In genomic region chr16:28495795-28496749, GRCh38 we compare ENCODE assay signal across 13 cellular contexts. TPM values are rescaled to one million over a fixed set of nuclear protein-coding genes. Genes with fewer than 3 reads are reported as not detected.
DNase-seq lines count a peak whose midpoint lies in the region; ATAC-seq and TF ChIP-seq lines count a peak whose summit lies in the region.
"Had no signal": no experiment of that assay in that cellular context is flagged by ENCODE, and none has a peak within 500 bp of the region (broad histone marks: within the 10 kb centered on the region; RNA-seq: fewer than 3 reads in every experiment).

No MANE protein-coding gene starts in this region.

- H3K4me1 ChIP-seq in mucosa of descending colon (ENCODE audit: low read depth) = peaks cover 27% of the 10 kb centered on the region
- H3K4me1 ChIP-seq in upper lobe of left lung = peaks cover 6 to 30% (median 17%) of the 10 kb centered on the region in 4 donors
- H3K4me1 ChIP-seq: ascending aorta had no signal

- peak overlapping the region; percentile 100 for H3K27ac Mint-ChIP-seq in activated naive CD4-positive, alpha-beta T cell treated with anti-CD3 and anti-CD28 coated beads, Interleukin-2, amount 10 ng/mL, durations not matched to agents 7 days and 5 days
- H3K27ac Mint-ChIP-seq in activated T-helper 2 cell treated with anti-CD3 and anti-CD28 coated beads, Interferon-gamma antibody, Interleukin-2, Interleukin-4, amounts not matched to agents 10 μg/mL and 5 μg/mL and 100 μg/mL, durations not matched to agents 14 hours and 24 hours and 36 hours = peak overlapping the region; percentile 99

- CTCF ChIA-PET in activated naive CD4-positive, alpha-beta T cell treated with anti-CD3 and anti-CD28 coated beads, Interleukin-2, amount 10 ng/mL, durations not matched to agents 7 days and 5 days (lab: Charles Lee) = interaction anchor here (1.3 kb wide), 1 partner anchor 7 kb away, joined by 3 read pairs; no protein-coding TSS in a partner anchor

- DNase-seq in activated naive CD4-positive, alpha-beta T cell treated with anti-CD3 and anti-CD28 coated beads, Interleukin-2, amount 10 ng/mL, durations not matched to agents 7 days and 5 days = no peak
- no peak for DNase-seq in activated naive CD4-positive, alpha-beta T cell (lab: John Stamatoyannopoulos, UW)
- no peak for DNase-seq in activated T-helper 2 cell treated with anti-CD3 and anti-CD28 coated beads, Interferon-gamma antibody, Interleukin-2, Interleukin-4, amounts not matched to agents 10 μg/mL and 5 μg/mL and 100 μg/mL, durations not matched to agents 14 hours and 24 hours and 36 hours (ENCODE audit: low spot score)
- peak in 1 of 3 donors; percentile 62 for DNase-seq in mucosa of descending colon
- no peak for DNase-seq in upper lobe of left lung
- DNase-seq in kidney glomerular epithelial cell (lab: John Stamatoyannopoulos, UW) = no peak
- DNase-seq in NCI-H2107 treated with DMSO at 0.1 percent for 48 hours (lab: John Stamatoyannopoulos, UW; ENCODE audit: unreplicated experiment) = no peak
- DNase-seq: DMS79, left cardiac atrium, ovary had no signal

- no peaks in the 10 kb centered on the region for H3K9me3 ChIP-seq in mucosa of descending colon
- H3K9me3 ChIP-seq in upper lobe of left lung = no peaks in the 10 kb centered on the region
- H3K9me3 ChIP-seq: ascending aorta, ovary had no signal

- no peak overlapping the region for H3K4me3 ChIP-seq in mucosa of descending colon
- H3K4me3 ChIP-seq in upper lobe of left lung = peak overlapping the region in 3 of 4 donors; percentile 22 to 51 (median 34)
- H3K4me3 ChIP-seq: ovary had no signal

- H3K9me3 Mint-ChIP-seq in activated naive CD4-positive, alpha-beta T cell treated with anti-CD3 and anti-CD28 coated beads, Interleukin-2, amount 10 ng/mL, durations not matched to agents 7 days and 5 days = no peaks in the 10 kb centered on the region
- H3K9me3 Mint-ChIP-seq in activated T-helper 2 cell treated with anti-CD3 and anti-CD28 coated beads, Interferon-gamma antibody, Interleukin-2, Interleukin-4, amounts not matched to agents 10 μg/mL and 5 μg/mL and 100 μg/mL, durations not matched to agents 14 hours and 24 hours and 36 hours = no peaks in the 10 kb centered on the region

- H3K36me3 Mint-ChIP-seq in activated naive CD4-positive, alpha-beta T cell treated with anti-CD3 and anti-CD28 coated beads, Interleukin-2, amount 10 ng/mL, durations not matched to agents 7 days and 5 days = peaks cover 42% of the 10 kb centered on the region
- peaks cover 25% of the 10 kb centered on the region for H3K36me3 Mint-ChIP-seq in activated T-helper 2 cell treated with anti-CD3 and anti-CD28 coated beads, Interferon-gamma antibody, Interleukin-2, Interleukin-4, amounts not matched to agents 10 μg/mL and 5 μg/mL and 100 μg/mL, durations not matched to agents 14 hours and 24 hours and 36 hours (ENCODE audit: low read depth)

- H3K4me3 Mint-ChIP-seq in activated naive CD4-positive, alpha-beta T cell treated with anti-CD3 and anti-CD28 coated beads, Interleukin-2, amount 10 ng/mL, durations not matched to agents 7 days and 5 days = peak overlapping the region; percentile 91
- peak overlapping the region; percentile 76 for H3K4me3 Mint-ChIP-seq in activated T-helper 2 cell treated with anti-CD3 and anti-CD28 coated beads, Interferon-gamma antibody, Interleukin-2, Interleukin-4, amounts not matched to agents 10 μg/mL and 5 μg/mL and 100 μg/mL, durations not matched to agents 14 hours and 24 hours and 36 hours (ENCODE audit: low read depth)

- intact Hi-C loops in activated T-helper 2 cell treated with anti-CD3 and anti-CD28 coated beads, Interferon-gamma antibody, Interleukin-2, Interleukin-4, amounts not matched to agents 10 μg/mL and 5 μg/mL and 100 μg/mL, durations not matched to agents 14 hours and 24 hours and 36 hours (cut with micrococcal nuclease) = no loop called here
- intact Hi-C loops in mucosa of descending colon (cut with DNase I, micrococcal nuclease) = no loop called here

- H3K27me3 ChIP-seq in upper lobe of left lung = no peaks in the 10 kb centered on the region
- H3K27me3 ChIP-seq: ascending aorta, ovary had no signal

- H3K27me3 Mint-ChIP-seq in activated naive CD4-positive, alpha-beta T cell treated with anti-CD3 and anti-CD28 coated beads, Interleukin-2, amount 10 ng/mL, durations not matched to agents 7 days and 5 days = peaks cover 3% of the 10 kb centered on the region
- H3K27me3 Mint-ChIP-seq in activated T-helper 2 cell treated with anti-CD3 and anti-CD28 coated beads, Interferon-gamma antibody, Interleukin-2, Interleukin-4, amounts not matched to agents 10 μg/mL and 5 μg/mL and 100 μg/mL, durations not matched to agents 14 hours and 24 hours and 36 hours (ENCODE audit: low read depth) = no peaks in the 10 kb centered on the region

- no peak for TF ChIP-seq CTCF in mucosa of descending colon (IDR thresholded peaks at IDR 0.05)
- TF ChIP-seq CTCF in upper lobe of left lung (IDR thresholded peaks at IDR 0.05) = no peak

- H3K27ac ChIP-seq in upper lobe of left lung = peak overlapping the region in 3 of 4 donors; percentile 84 to 98 (median 93)
- H3K27ac ChIP-seq: ascending aorta, ovary had no signal

- TF ChIP-seq POLR2A in upper lobe of left lung (IDR thresholded peaks at IDR 0.05) = no peak

- 86 to 92% methylated on average over 20 of the region's 20 CpGs for WGBS in upper lobe of left lung, 2 donors

- peaks cover 68% of the 10 kb centered on the region for H3K4me1 Mint-ChIP-seq in activated naive CD4-positive, alpha-beta T cell treated with anti-CD3 and anti-CD28 coated beads, Interleukin-2, amount 10 ng/mL, durations not matched to agents 7 days and 5 days
- H3K4me1 Mint-ChIP-seq in activated T-helper 2 cell treated with anti-CD3 and anti-CD28 coated beads, Interferon-gamma antibody, Interleukin-2, Interleukin-4, amounts not matched to agents 10 μg/mL and 5 μg/mL and 100 μg/mL, durations not matched to agents 14 hours and 24 hours and 36 hours (ENCODE audit: low read depth) = peaks cover 37% of the 10 kb centered on the region

- peak; percentile 36 for ATAC-seq in mucosa of descending colon
- no peak for ATAC-seq in upper lobe of left lung (ENCODE audit: low FRiP score in 2 of 2)
- no peak for ATAC-seq in HG02885 (IDR thresholded peaks at IDR 0.05; ENCODE audit: poor library complexity, unreplicated experiment)
- ATAC-seq: left cardiac atrium had no signal

- no peak for TF ChIP-seq EP300 in upper lobe of left lung (IDR thresholded peaks at IDR 0.05)

- H3K36me3 ChIP-seq in mucosa of descending colon (ENCODE audit: low read depth) = peaks cover 4% of the 10 kb centered on the region
- H3K36me3 ChIP-seq in upper lobe of left lung = no peaks in the 10 kb centered on the region
- H3K36me3 ChIP-seq: ascending aorta, ovary had no signal

RNA-seq across cellular contexts. Expression of gene APOBR, which starts 1.6 kb away (rescaled TPM):
- 7.7 and 7.8 TPM in 2 replicates for total RNA-seq in activated T-helper 2 cell treated with anti-CD3 and anti-CD28 coated beads, Interferon-gamma antibody, Interleukin-2, Interleukin-4, amounts not matched to agents 10 μg/mL and 5 μg/mL and 100 μg/mL, durations not matched to agents 14 hours and 24 hours and 36 hours
- 10 to 100 TPM; 28.8 to 65.4 (median 57.2) TPM for total RNA-seq in mucosa of descending colon
- 10 to 100 TPM; 17.0 to 45.0 (median 33.4) TPM for total RNA-seq in upper lobe of left lung

RNA-seq across cellular contexts. Expression of gene CLN3, which starts 4.2 kb away (rescaled TPM):
- 26.5 and 30.1 TPM in 2 replicates for total RNA-seq in activated T-helper 2 cell treated with anti-CD3 and anti-CD28 coated beads, Interferon-gamma antibody, Interleukin-2, Interleukin-4, amounts not matched to agents 10 μg/mL and 5 μg/mL and 100 μg/mL, durations not matched to agents 14 hours and 24 hours and 36 hours
- total RNA-seq in mucosa of descending colon (100 to 1,000 TPM in 2 of 3 donors, 10 to 100 TPM in 1; 73.4 to 125 (median 101) TPM), upper lobe of left lung (10 to 100 TPM; 39.5 to 96.4 (median 56.2) TPM)

RNA-seq across cellular contexts. Expression of gene IL27, which starts 10.6 kb away (rescaled TPM):
- not detected in 2 replicates for total RNA-seq in activated T-helper 2 cell treated with anti-CD3 and anti-CD28 coated beads, Interferon-gamma antibody, Interleukin-2, Interleukin-4, amounts not matched to agents 10 μg/mL and 5 μg/mL and 100 μg/mL, durations not matched to agents 14 hours and 24 hours and 36 hours
- total RNA-seq in mucosa of descending colon (not detected), upper lobe of left lung (1 to 10 TPM in 1 of 6 donors, under 1 TPM in 1, not detected in 4; 0.89 to 1.4 TPM)
- total RNA-seq: ascending aorta, left cardiac atrium, MCF 10A, ovary had no signal

RNA-seq across cellular contexts. Expression of gene NPIPB7, which starts 23.9 kb away (rescaled TPM):
- total RNA-seq in activated T-helper 2 cell treated with anti-CD3 and anti-CD28 coated beads, Interferon-gamma antibody, Interleukin-2, Interleukin-4, amounts not matched to agents 10 μg/mL and 5 μg/mL and 100 μg/mL, durations not matched to agents 14 hours and 24 hours and 36 hours = not detected in 2 replicates
- under 1 TPM; 0.24 to 0.32 (median 0.32) TPM for total RNA-seq in mucosa of descending colon
- under 1 TPM in 2 of 6 donors, not detected in 4; 0.17 to 0.20 TPM for total RNA-seq in upper lobe of left lung
- total RNA-seq: ascending aorta, left cardiac atrium, MCF 10A had no signal

RNA-seq across cellular contexts. Expression of gene NUPR1, which starts 42.7 kb away (rescaled TPM):
- total RNA-seq in activated T-helper 2 cell treated with anti-CD3 and anti-CD28 coated beads, Interferon-gamma antibody, Interleukin-2, Interleukin-4, amounts not matched to agents 10 μg/mL and 5 μg/mL and 100 μg/mL, durations not matched to agents 14 hours and 24 hours and 36 hours = not detected in 2 replicates
- 100 to 1,000 TPM in 2 of 3 donors, 10 to 100 TPM in 1; 51.7 to 145 (median 129) TPM for total RNA-seq in mucosa of descending colon
- total RNA-seq in upper lobe of left lung = 100 to 1,000 TPM in 4 of 6 donors, 10 to 100 TPM in 2; 34.1 to 294 (median 119) TPM
